Comparison of ENCODE assay signal across 9 cellular contexts in genomic region chr9:96486351-96487029, GRCh38. TPM values are rescaled to one million over a fixed set of nuclear protein-coding genes. Genes with fewer than 3 reads are reported as not detected.
A peak's percentile ranks its signal among the peaks of the same experiment; 100 is the strongest.
DNase-seq lines count a peak whose midpoint lies in the region; ATAC-seq, FAIRE-seq and TF ChIP-seq lines count a peak whose summit lies in the region.
"Had no signal": no experiment of that assay in that cellular context is flagged by ENCODE, and none has a peak within 500 bp of the region (broad histone marks: within the 10 kb centered on the region; RNA-seq: fewer than 3 reads in every experiment).

No MANE protein-coding gene starts in this region.

- no peaks in the 10 kb centered on the region for H3K9me3 ChIP-seq in suprapubic skin

- FAIRE-seq in HTR-8/SVneo (lab: Jason Lieb, UNC): no peak

- peak overlapping the region; percentile 77 for H3K27ac Mint-ChIP-seq in chondrocyte (ENCODE audit: unreplicated experiment)

- H3K9me3 Mint-ChIP-seq in chondrocyte (ENCODE audit: low read depth): peaks cover 3% of the 10 kb centered on the region
- H3K9me3 Mint-ChIP-seq: activated T-helper 17 cell treated with anti-CD3 and anti-CD28 coated beads, Interleukin-2, amount 50 U/mL, for 72 hours had no signal

- no peak for ATAC-seq in HG03457 (IDR thresholded peaks at IDR 0.05; ENCODE audit: unreplicated experiment)
- ATAC-seq: activated T-helper 17 cell treated with anti-CD3 and anti-CD28 coated beads, Interleukin-2, amount 50 U/mL, for 72 hours had no signal

- peaks cover 45% of the 10 kb centered on the region for H3K36me3 ChIP-seq in suprapubic skin

- H3K27me3 ChIP-seq in suprapubic skin: no peaks in the 10 kb centered on the region

- no peaks in the 10 kb centered on the region for H3K27me3 Mint-ChIP-seq in chondrocyte (ENCODE audit: low read depth)
- H3K27me3 Mint-ChIP-seq: activated T-helper 17 cell treated with anti-CD3 and anti-CD28 coated beads, Interleukin-2, amount 50 U/mL, for 72 hours had no signal

- no peak for TF ChIP-seq POLR2A in suprapubic skin (IDR thresholded peaks at IDR 0.05)

- peaks cover 59% of the 10 kb centered on the region for H3K4me1 Mint-ChIP-seq in chondrocyte (ENCODE audit: low read depth)

- WGBS in suprapubic skin: 42% methylated on average over 7 of the region's 7 CpGs

- TF ChIP-seq EP300 in suprapubic skin (IDR thresholded peaks at IDR 0.05): no peak

- no peak overlapping the region for H3K4me3 ChIP-seq in suprapubic skin

- peaks cover 20% of the 10 kb centered on the region for H3K4me1 ChIP-seq in suprapubic skin

- peak overlapping the region; percentile 78 for H3K27ac ChIP-seq in suprapubic skin

- H3K36me3 Mint-ChIP-seq in chondrocyte (ENCODE audit: low read depth): peaks cover 27% of the 10 kb centered on the region

- no peak overlapping the region for H3K4me3 Mint-ChIP-seq in chondrocyte (ENCODE audit: unreplicated experiment)

- peak; percentile 40 for DNase-seq in HTR-8/SVneo (ENCODE audit: insufficient read length, low spot score)
- DNase-seq in chondrocyte (ENCODE audit: low spot score): no peak
- DNase-seq in left kidney (ENCODE audit: low read depth, low spot score): peak; percentile 32
- DNase-seq in suprapubic skin (ENCODE audit: low spot score in 2 of 2): no peak
- no peak for DNase-seq in SIG-M5 (lab: John Stamatoyannopoulos, UW)
- no peak for DNase-seq in NCI-H345 (lab: John Stamatoyannopoulos, UW)
- DNase-seq in NCI-H2029 (lab: John Stamatoyannopoulos, UW): no peak

- no peak for TF ChIP-seq CTCF in chondrocyte (IDR thresholded peaks at IDR 0.05)
- TF ChIP-seq CTCF in suprapubic skin (IDR thresholded peaks at IDR 0.05): no peak

RNA-seq across cellular contexts. Expression of gene HABP4, which starts 36.5 kb away (rescaled TPM):
- 19.3 to 28.9 TPM (median 26.2 TPM) in 3 replicates for total RNA-seq in chondrocyte
- 1 to 10 TPM; 3.9 to 9.2 (median 7.1) TPM for total RNA-seq in suprapubic skin

Comparison
In these comparisons a context has a peak if more than half of its experiments do, and no peak if none do; other contexts are left out.
1. DNase-seq: peak in HTR-8/SVneo (single experiment) and left kidney (single experiment); none in chondrocyte (single experiment), suprapubic skin (0 of 2), SIG-M5 (single experiment), NCI-H345 (single experiment) and NCI-H2029 (single experiment).